Comparison of ENCODE assay signal across 16 cellular contexts in genomic region chr16:85968041-85968920, GRCh38.
"Had no signal": no experiment of that assay in that cellular context is flagged by ENCODE, and none has a peak within 500 bp of the region (broad histone marks: within the 10 kb centered on the region; RNA-seq: fewer than 3 reads in every experiment).

No MANE protein-coding gene starts in this region.

- H3K27ac ChIP-seq: brain microvascular endothelial cell, foreskin keratinocyte, prostate gland, right lobe of liver, thoracic aorta had no signal

- DNase-seq: activated CD8-positive, alpha-beta memory T cell treated with anti-CD3 and anti-CD28 coated beads, Interleukin-2, amount 10 ng/mL, durations not matched to agents 7 days and 5 days; activated T-cell treated with anti-CD3 and anti-CD28 coated beads, Interleukin-2, amount 50 U/mL, for 1 hour; effector memory CD4-positive, alpha-beta T cell; foreskin keratinocyte; head of caudate nucleus; nephron progenitor cell; stimulated activated CD4-positive, alpha-beta T cell treated with anti-CD3 and anti-CD28 coated beads, Interleukin-4, amount 100 ng/mL, for 4 hours; stimulated activated CD8-positive, alpha-beta memory T cell treated with anti-CD3 and anti-CD28 coated beads, Interleukin-4, amount 100 ng/mL, for 48 hours; T-helper 17 cell had no signal

- H3K4me3 ChIP-seq: prostate gland, right lobe of liver, smooth muscle cell, thoracic aorta had no signal

- ATAC-seq: activated CD8-positive, alpha-beta memory T cell treated with anti-CD3 and anti-CD28 coated beads, Interleukin-2, amount 10 ng/mL, durations not matched to agents 7 days and 5 days; foreskin keratinocyte; T-helper 17 cell had no signal

- H3K36me3 Mint-ChIP-seq: activated CD8-positive, alpha-beta memory T cell treated with anti-CD3 and anti-CD28 coated beads, Interleukin-2, amount 10 ng/mL, durations not matched to agents 7 days and 5 days; activated naive CD4-positive, alpha-beta T cell treated with anti-CD3 and anti-CD28 coated beads, Interleukin-2, amount 50 U/mL, for 72 hours had no signal

- H3K9me3 ChIP-seq: prostate gland, right lobe of liver, thoracic aorta had no signal

- H3K36me3 ChIP-seq: brain microvascular endothelial cell, prostate gland, right lobe of liver, thoracic aorta had no signal

- H3K27me3 Mint-ChIP-seq: T-helper 17 cell had no signal

- H3K4me3 Mint-ChIP-seq: activated CD8-positive, alpha-beta memory T cell treated with anti-CD3 and anti-CD28 coated beads, Interleukin-2, amount 10 ng/mL, durations not matched to agents 7 days and 5 days; dendritic cell treated with granulocyte-macrophage colony-stimulating factor and Interleukin-4, amounts not matched to agents 40 ng/mL and 50 ng/mL, for 4 days; nephron progenitor cell; T-helper 17 cell had no signal

- H3K27me3 ChIP-seq: right lobe of liver had no signal

- H3K4me1 ChIP-seq: foreskin keratinocyte, prostate gland had no signal

- H3K9me3 Mint-ChIP-seq: dendritic cell treated with granulocyte-macrophage colony-stimulating factor and Interleukin-4, amounts not matched to agents 40 ng/mL and 50 ng/mL, for 4 days had no signal

- H3K27ac Mint-ChIP-seq: activated CD8-positive, alpha-beta memory T cell treated with anti-CD3 and anti-CD28 coated beads, Interleukin-2, amount 10 ng/mL, durations not matched to agents 7 days and 5 days; T-helper 17 cell had no signal
